Comparison of ENCODE assay signal across 1 cellular context in the genomic region with DNA sequence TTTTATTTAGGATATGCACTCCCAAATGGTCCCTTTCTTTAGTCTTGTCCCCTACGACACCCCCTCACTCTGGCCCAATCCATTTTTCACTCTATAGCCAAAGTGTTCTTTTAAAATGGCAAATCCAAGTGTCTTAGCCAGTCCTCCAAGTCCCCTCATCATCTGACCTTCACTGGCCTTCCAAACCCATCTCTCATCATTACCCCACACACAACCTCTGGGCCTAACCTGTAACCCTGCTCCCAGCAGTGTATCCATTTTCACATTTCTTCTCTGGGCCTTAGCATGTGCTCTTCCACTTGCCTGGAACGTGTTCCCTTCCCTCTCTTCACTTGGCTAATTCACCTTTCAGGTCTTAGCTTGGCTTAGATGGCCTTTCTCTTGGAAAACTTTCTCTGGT.
TF ChIP-seq lines count a peak whose summit lies in the region.

No MANE protein-coding gene starts in this region.

TF ChIP-seq in K562, 482 proteins besides CTCF, POLR2A, EP300 and RAD21:
- TF ChIP-seq ADNP (tag; IDR thresholded peaks at IDR 0.05) (no peak), ZNF280A (IDR thresholded peaks at IDR 0.05; ENCODE audit: low read depth, partially characterized antibody) (no peak), BCL6 (CRISPR knock-in tag; IDR thresholded peaks at IDR 0.05) (no peak), ZBTB1 (CRISPR knock-in tag; IDR thresholded peaks at IDR 0.05; ENCODE audit: borderline replicate concordance, low read depth) (no peak), TFE3 (CRISPR knock-in tag; IDR thresholded peaks at IDR 0.05) (no peak), POLR2AphosphoS2 (IDR thresholded peaks at IDR 0.05; ENCODE audit: low read length) (peak; percentile 56; the same call in 1 of the 2 replicates)
